ENCODE assay signal across 22 cellular contexts in genomic region chr17:66751771-66752170, GRCh38.
"Had no signal": no experiment of that assay in that cellular context is flagged by ENCODE, and none has a peak within 500 bp of the region (broad histone marks: within the 10 kb centered on the region; RNA-seq: fewer than 3 reads in every experiment).

No MANE protein-coding gene starts in this region.

- H3K4me1 Mint-ChIP-seq: immature natural killer cell had no signal

- DNase-seq: dermis blood vessel endothelial cell; effector memory CD4-positive, alpha-beta T cell; esophagus squamous epithelium; hypothalamus; immature natural killer cell; islet precursor cell; kidney glomerular epithelial cell; left colon; left ventricle myocardium superior; lower lobe of right lung; naive thymus-derived CD8-positive, alpha-beta T cell; nephron progenitor cell; pancreas; right lobe of liver; small intestine; stimulated activated CD4-positive, alpha-beta T cell treated with anti-CD3 and anti-CD28 coated beads, Interleukin-15, amount 100 ng/mL, for 24 hours; stimulated activated CD4-positive, alpha-beta T cell treated with anti-CD3 and anti-CD28 coated beads, Interleukin-2, amount 100 ng/mL, for 48 hours; stimulated activated naive CD4-positive, alpha-beta T cell treated with Interleukin-2 at 50 U/mL for 16 hours; stomach; thyroid gland; trophoblast cell had no signal

- H3K9me3 Mint-ChIP-seq: naive thymus-derived CD8-positive, alpha-beta T cell; nephron progenitor cell had no signal

- H3K27me3 Mint-ChIP-seq: naive thymus-derived CD8-positive, alpha-beta T cell; progenitor cell of endocrine pancreas had no signal

- H3K27ac Mint-ChIP-seq: immature natural killer cell, nephron progenitor cell, progenitor cell of endocrine pancreas had no signal

- H3K4me3 Mint-ChIP-seq: immature natural killer cell; naive thymus-derived CD8-positive, alpha-beta T cell; nephron progenitor cell had no signal

- ATAC-seq: left colon; left ventricle myocardium superior; naive thymus-derived CD8-positive, alpha-beta T cell; pancreas; right lobe of liver had no signal
